In genomic region chr5:10352404-10353240, GRCh38 we compare ENCODE assay signal across 8 cellular contexts. TPM values are rescaled to one million over a fixed set of nuclear protein-coding genes. Genes with fewer than 3 reads are reported as not detected.
A peak's percentile ranks its signal among the peaks of the same experiment; 100 is the strongest.
DNase-seq lines count a peak whose midpoint lies in the region; ATAC-seq and TF ChIP-seq lines count a peak whose summit lies in the region.

No MANE protein-coding gene starts in this region.

- peaks cover 24% of the 10 kb centered on the region for H3K4me1 ChIP-seq in lower lobe of right lung

- TF ChIP-seq CTCF in HL-60 (IDR thresholded peaks at IDR 0.05; ENCODE audit: insufficient read depth, low read length) (no peak), choroid plexus epithelial cell (conservative IDR thresholded peaks at IDR 0.05; ENCODE audit: low read depth, low read length) (no peak), lower lobe of right lung (IDR thresholded peaks at IDR 0.05) (no peak)

- H3K27me3 ChIP-seq in HL-60 (ENCODE audit: insufficient read depth, poor library complexity, severe bottlenecking), result no peaks in the 10 kb centered on the region
- no peaks in the 10 kb centered on the region for H3K27me3 ChIP-seq in lower lobe of right lung (ENCODE audit: low read depth)

- DNase-seq in DMS153 treated with DMSO at 0.1 percent for 48 hours (lab: John Stamatoyannopoulos, UW; ENCODE audit: unreplicated experiment) (peak; percentile 82), DMS153 (lab: John Stamatoyannopoulos, UW) (no peak), HL-60 (ENCODE audit: low read depth in 1 of 2, low spot score in 1 of 2) (peak in 1 of 2 experiments; percentile 94), SK-N-MC (ENCODE audit: low read depth, low spot score) (no peak), choroid plexus epithelial cell (ENCODE audit: low read depth) (peak; percentile 64), lower lobe of right lung (no peak), stromal cell of bone marrow (ENCODE audit: low read depth) (peak; percentile 51)

- H3K4me3 ChIP-seq in HL-60 (replicated peaks; ENCODE audit: insufficient read depth, low read length), result peak overlapping the region; percentile 74
- H3K4me3 ChIP-seq in SK-N-MC, result peak overlapping the region; percentile 98
- peak overlapping the region; percentile 91 for H3K4me3 ChIP-seq in choroid plexus epithelial cell (ENCODE audit: low read depth, low read length)
- peak overlapping the region; percentile 84 for H3K4me3 ChIP-seq in lower lobe of right lung

- intact Hi-C loops in lower lobe of right lung (cut with DNase I), result no loop called here

- peak overlapping the region; percentile 99 for H3K9ac ChIP-seq in SK-N-MC (ENCODE audit: insufficient read length)

- H3K27ac ChIP-seq in HL-60 (replicated peaks), result peak overlapping the region; percentile 100
- H3K27ac ChIP-seq in SK-N-MC, result peak overlapping the region; percentile 93
- H3K27ac ChIP-seq in lower lobe of right lung, result peak overlapping the region; percentile 98

- peaks cover 11% of the 10 kb centered on the region; the same call in 1 of the 2 replicates for H3K36me3 ChIP-seq in SK-N-MC (ENCODE audit: insufficient read depth, low read length)
- H3K36me3 ChIP-seq in lower lobe of right lung, result no peaks in the 10 kb centered on the region

- peak in 1 of 2 donors; percentile 2 for ATAC-seq in lower lobe of right lung
- ATAC-seq in HG03095 (IDR thresholded peaks at IDR 0.05; ENCODE audit: unreplicated experiment), result no peak

- no peaks in the 10 kb centered on the region for H3K9me3 ChIP-seq in SK-N-MC (ENCODE audit: low read depth, low read length)
- H3K9me3 ChIP-seq in lower lobe of right lung, result no peaks in the 10 kb centered on the region

RNA-seq across cellular contexts. Expression of gene MARCHF6, which starts 0.9 kb away (rescaled TPM):
- total RNA-seq in lower lobe of right lung, result 136 TPM

RNA-seq across cellular contexts. Expression of gene CMBL, which starts 44.9 kb away (rescaled TPM):
- 21.7 TPM for total RNA-seq in lower lobe of right lung

Comparison
In these comparisons a context has a peak if more than half of its experiments do, and no peak if none do; other contexts are left out.
1. DNase-seq: peak in DMS153 treated with DMSO at 0.1 percent for 48 hours (single experiment), choroid plexus epithelial cell (single experiment) and stromal cell of bone marrow (single experiment); none in DMS153 (single experiment), SK-N-MC (single experiment) and lower lobe of right lung (single experiment).
2. Peak in every context shown above with its lines, with median percentiles within 50 percentile points of each other: H3K27ac ChIP-seq and H3K4me3 ChIP-seq.